In the genomic region with DNA sequence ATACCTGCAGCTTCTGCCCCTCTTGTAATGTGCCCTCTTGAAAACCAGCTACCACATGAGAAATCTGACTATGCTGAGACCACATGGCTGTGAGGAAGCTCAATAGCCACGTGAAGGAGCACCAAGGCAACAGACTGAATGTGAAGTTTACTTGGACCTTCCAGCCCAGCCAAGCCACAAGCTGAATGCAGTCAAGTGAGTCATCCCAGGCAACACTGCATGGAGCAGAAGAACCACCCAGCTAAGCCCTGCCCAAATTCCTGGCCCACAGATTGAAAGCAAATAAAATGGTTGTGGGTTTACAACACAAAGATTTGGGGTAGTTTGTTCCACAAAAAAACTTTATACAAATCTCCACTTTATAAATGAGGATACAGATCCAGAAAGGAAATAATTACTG, we compare ENCODE assay signal across 16 cellular contexts.
"Had no signal": no experiment of that assay in that cellular context is flagged by ENCODE, and none has a peak within 500 bp of the region (broad histone marks: within the 10 kb centered on the region; RNA-seq: fewer than 3 reads in every experiment).

No MANE protein-coding gene starts in this region.

- H3K27me3 Mint-ChIP-seq: activated naive CD4-positive, alpha-beta T cell treated with anti-CD3 and anti-CD28 coated beads, Interleukin-2, amount 50 U/mL, for 24 hours had no signal

- H3K9me3 Mint-ChIP-seq: activated naive CD4-positive, alpha-beta T cell treated with anti-CD3 and anti-CD28 coated beads, Interleukin-2, amount 50 U/mL, for 24 hours; natural killer cell; stimulated activated effector memory CD8-positive, alpha-beta T cell treated with anti-CD3 and anti-CD28 coated beads, Interleukin-12 subunit alpha, Interleukin-12 subunit beta, amount 100 ng/mL, for 72 hours had no signal

- H3K36me3 Mint-ChIP-seq: activated naive CD4-positive, alpha-beta T cell treated with anti-CD3 and anti-CD28 coated beads, Interleukin-2, amount 50 U/mL, for 24 hours; natural killer cell; stimulated activated effector memory CD8-positive, alpha-beta T cell treated with anti-CD3 and anti-CD28 coated beads, Interleukin-12 subunit alpha, Interleukin-12 subunit beta, amount 100 ng/mL, for 72 hours; type B pancreatic cell had no signal

- ATAC-seq: activated T-cell treated with anti-CD3 and anti-CD28 coated beads, Interleukin-2, amount 50 U/mL, for 72 hours; gastrocnemius medialis; lower lobe of right lung; natural killer cell; stimulated activated effector memory CD8-positive, alpha-beta T cell treated with anti-CD3 and anti-CD28 coated beads, Interleukin-12 subunit alpha, Interleukin-12 subunit beta, amount 100 ng/mL, for 72 hours had no signal

- H3K27ac Mint-ChIP-seq: activated T-cell treated with anti-CD3 and anti-CD28 coated beads, Interleukin-2, amount 50 U/mL, for 72 hours; natural killer cell; stimulated activated effector memory CD8-positive, alpha-beta T cell treated with anti-CD3 and anti-CD28 coated beads, Interleukin-12 subunit alpha, Interleukin-12 subunit beta, amount 100 ng/mL, for 72 hours; type B pancreatic cell had no signal

- DNase-seq: activated CD4-positive, alpha-beta T cell treated with anti-CD3 and anti-CD28 coated beads, Interleukin-2, amount 50 U/mL, for 4 hours; activated effector memory CD4-positive, alpha-beta T cell treated with anti-CD3 and anti-CD28 coated beads, Interleukin-2, amount 50 U/mL, for 16 hours; activated T-cell treated with anti-CD3 and anti-CD28 coated beads, Interleukin-2, amount 50 U/mL, for 72 hours; adrenal gland; effector CD4-positive, alpha-beta T cell; gastrocnemius medialis; head of caudate nucleus; lower lobe of right lung; natural killer cell; sigmoid colon; stimulated activated CD4-positive, alpha-beta T cell treated with anti-CD3 and anti-CD28 coated beads, Interleukin-4, amount 100 ng/mL, for 24 hours; testis; WERI-Rb-1 had no signal

- H3K4me3 Mint-ChIP-seq: activated naive CD4-positive, alpha-beta T cell treated with anti-CD3 and anti-CD28 coated beads, Interleukin-2, amount 50 U/mL, for 24 hours; activated T-cell treated with anti-CD3 and anti-CD28 coated beads, Interleukin-2, amount 50 U/mL, for 72 hours; natural killer cell; stimulated activated effector memory CD8-positive, alpha-beta T cell treated with anti-CD3 and anti-CD28 coated beads, Interleukin-12 subunit alpha, Interleukin-12 subunit beta, amount 100 ng/mL, for 72 hours; type B pancreatic cell had no signal

- H3K4me1 Mint-ChIP-seq: activated naive CD4-positive, alpha-beta T cell treated with anti-CD3 and anti-CD28 coated beads, Interleukin-2, amount 50 U/mL, for 24 hours; natural killer cell; stimulated activated effector memory CD8-positive, alpha-beta T cell treated with anti-CD3 and anti-CD28 coated beads, Interleukin-12 subunit alpha, Interleukin-12 subunit beta, amount 100 ng/mL, for 72 hours had no signal
